ENCODE assay signal across 7 cellular contexts in the genomic region with DNA sequence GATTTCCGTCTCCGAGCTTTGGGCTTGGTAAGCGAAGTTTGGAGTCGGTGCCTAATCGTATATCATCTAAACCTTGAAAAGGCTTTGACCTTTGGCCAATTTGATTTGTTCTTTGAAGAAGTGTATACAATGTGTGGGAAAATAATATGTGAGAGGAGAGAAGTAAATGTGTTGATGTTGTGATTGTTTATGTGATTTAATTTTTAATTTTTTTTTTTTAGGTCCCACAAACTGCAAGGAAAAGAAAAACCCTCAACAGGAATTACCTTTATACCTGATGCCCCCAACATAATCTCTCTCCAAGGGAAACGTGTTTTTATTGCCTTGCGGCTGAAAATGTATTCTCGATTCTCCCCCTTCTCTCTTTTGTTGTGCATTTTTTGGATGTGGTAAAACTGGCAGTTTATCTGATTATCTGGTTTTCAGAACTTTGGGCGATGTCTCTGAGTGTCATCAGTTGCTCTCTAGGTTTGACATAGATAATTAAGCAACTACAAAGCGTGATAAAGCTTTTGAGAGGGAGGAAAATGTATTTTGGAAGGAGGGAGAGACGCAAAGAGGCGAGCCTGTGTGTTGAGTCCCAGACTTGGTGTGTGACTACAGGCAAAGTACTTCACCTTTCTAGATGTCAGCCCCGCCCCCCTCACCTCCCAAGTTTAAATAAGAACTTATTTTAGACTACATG. TPM values are rescaled to one million over a fixed set of nuclear protein-coding genes. Genes with fewer than 3 reads are reported as not detected.
A peak's percentile ranks its signal among the peaks of the same experiment; 100 is the strongest.
DNase-seq lines count a peak whose midpoint lies in the region; TF ChIP-seq lines count a peak whose summit lies in the region.

No MANE protein-coding gene starts in this region.

- no peaks in the 10 kb centered on the region for H3K36me3 ChIP-seq in mucosa of stomach (ENCODE audit: control insufficient read depth, insufficient read depth, low read length)

- H3K27me3 ChIP-seq in mucosa of stomach (ENCODE audit: control insufficient read depth, insufficient read depth, low read length) = no peaks in the 10 kb centered on the region

- H3K4me1 Mint-ChIP-seq in type B pancreatic cell (ENCODE audit: unreplicated experiment) = peaks cover 19% of the 10 kb centered on the region

- no peaks in the 10 kb centered on the region for H3K36me3 Mint-ChIP-seq in type B pancreatic cell

- H3K9me3 ChIP-seq in mucosa of stomach (ENCODE audit: control insufficient read depth, low read length) = no peaks in the 10 kb centered on the region

- peak overlapping the region; percentile 71 for H3K9ac ChIP-seq in mucosa of stomach (ENCODE audit: low read length)

- no peak for DNase-seq in HFF-Myc (ENCODE audit: extremely low read depth, low read depth)
- DNase-seq in T-helper 22 cell (ENCODE audit: low read depth) = peak; percentile 31
- DNase-seq in type B pancreatic cell (ENCODE audit: extremely low spot score, unreplicated experiment) = no peak
- DNase-seq in NCI-H128 (lab: John Stamatoyannopoulos, UW; ENCODE audit: unreplicated experiment) = no peak
- no peak for DNase-seq in islet precursor cell

- peak overlapping the region; percentile 91 for H3K4me3 Mint-ChIP-seq in type B pancreatic cell

- H3K9me3 Mint-ChIP-seq in type B pancreatic cell = no peaks in the 10 kb centered on the region

- peak overlapping the region; percentile 95 for H3K27ac ChIP-seq in cingulate gyrus (ENCODE audit: low read depth, low read length)

- H3K4me1 ChIP-seq in mucosa of stomach (ENCODE audit: control insufficient read depth, insufficient read depth, low read length) = no peaks in the 10 kb centered on the region

- H3K4me3 ChIP-seq in HFF-Myc (replicated peaks; ENCODE audit: low read depth, low read length) = peak overlapping the region; percentile 90
- H3K4me3 ChIP-seq in mucosa of stomach (ENCODE audit: low read length) = peak overlapping the region; percentile 24

- H3K27ac Mint-ChIP-seq in type B pancreatic cell = peak overlapping the region; percentile 99

- no peaks in the 10 kb centered on the region for H3K27me3 Mint-ChIP-seq in type B pancreatic cell

- TF ChIP-seq CTCF in HFF-Myc (IDR thresholded peaks at IDR 0.05; ENCODE audit: low read depth, low read length, missing control alignments) (no peak), type B pancreatic cell (conservative IDR thresholded peaks at IDR 0.05) (no peak)

RNA-seq across cellular contexts. Expression of a gene that starts 0.9 kb away (rescaled TPM):
- 65.8 and 83.9 TPM in 2 replicates for total RNA-seq in type B pancreatic cell (ENCODE audit: low replicate concordance)
